In genomic region chr1:228166170-228166936, GRCh38 we compare ENCODE assay signal across 2 cellular contexts.
TF ChIP-seq lines count a peak whose summit lies in the region.

No MANE protein-coding gene starts in this region.

TF ChIP-seq in IMR-90, 13 proteins besides CTCF, POLR2A, EP300 and RAD21:
- TF ChIP-seq BHLHE40 (IDR thresholded peaks at IDR 0.05; ENCODE audit: low read depth, low read length), result no peak
- TF ChIP-seq MAFK (IDR thresholded peaks at IDR 0.05; ENCODE audit: low read depth, low read length), result no peak
- TF ChIP-seq SMC3 (IDR thresholded peaks at IDR 0.05; ENCODE audit: low read depth, low read length), result no peak; the same call in 1 of the 2 replicates
- TF ChIP-seq CHD1 (IDR thresholded peaks at IDR 0.05; ENCODE audit: low read depth, low read length), result no peak; the same call in 1 of the 2 replicates
- TF ChIP-seq USF2 (IDR thresholded peaks at IDR 0.05; ENCODE audit: low read depth, low read length), result peak; percentile 68
- no peak for TF ChIP-seq MXI1 (IDR thresholded peaks at IDR 0.05; ENCODE audit: borderline replicate concordance, low read depth, low read length)
- TF ChIP-seq CEBPB (IDR thresholded peaks at IDR 0.05; ENCODE audit: low read depth, low read length), result no peak
- TF ChIP-seq MAZ (IDR thresholded peaks at IDR 0.05; ENCODE audit: borderline replicate concordance, low read depth, low read length), result no peak
- no peak for TF ChIP-seq ELK1 (IDR thresholded peaks at IDR 0.05; ENCODE audit: borderline replicate concordance, low read depth, low read length)
- TF ChIP-seq RCOR1 (IDR thresholded peaks at IDR 0.05; ENCODE audit: insufficient replicate concordance, low read length), result no peak
- TF ChIP-seq NFE2L2 (IDR thresholded peaks at IDR 0.05; ENCODE audit: low read depth, low read length), result peak; percentile 21; the same call in 1 of the 2 replicates
- no peak for TF ChIP-seq RFX5 (IDR thresholded peaks at IDR 0.05; ENCODE audit: low read depth, low read length)
- peak; percentile 32; the same call in 1 of the 2 replicates for TF ChIP-seq FOS (IDR thresholded peaks at IDR 0.05; ENCODE audit: low read depth, low read length)

TF ChIP-seq in GM12878, 131 proteins besides CTCF, POLR2A, EP300 and RAD21 (continues in another document):
- peak; percentile 39; the same call in 1 of the 2 replicates for TF ChIP-seq SMC3 (IDR thresholded peaks at IDR 0.05; ENCODE audit: borderline replicate concordance, low read length)
- no peak for TF ChIP-seq TCF3 (IDR thresholded peaks at IDR 0.05; ENCODE audit: borderline replicate concordance, insufficient read depth, low read depth, low read length)
- no peak; a peak in 1 of 3 replicates for TF ChIP-seq EGR1 (IDR thresholded peaks at IDR 0.05; ENCODE audit: borderline replicate concordance in 1 of 2, low read depth in 2 of 2, low read length in 2 of 2)
- TF ChIP-seq CHD1 (IDR thresholded peaks at IDR 0.05; ENCODE audit: low read depth, low read length), result peak; percentile 21; the same call in 1 of the 2 replicates
- TF ChIP-seq SMAD1 (IDR thresholded peaks at IDR 0.05; ENCODE audit: low read depth, partially characterized antibody), result no peak
- TF ChIP-seq CUX1 (IDR thresholded peaks at IDR 0.05; ENCODE audit: insufficient replicate concordance, low read depth, low read length), result no peak
- no peak for TF ChIP-seq TCF12 (IDR thresholded peaks at IDR 0.05; ENCODE audit: low read depth, low read length)
- TF ChIP-seq ZBTB4 (CRISPR knock-in tag; IDR thresholded peaks at IDR 0.05), result no peak
- TF ChIP-seq ZNF274 (IDR thresholded peaks at IDR 0.05; ENCODE audit: insufficient read depth, insufficient read length), result no peak
- TF ChIP-seq TCF7 (IDR thresholded peaks at IDR 0.05; ENCODE audit: borderline replicate concordance), result no peak
- no peak for TF ChIP-seq RELB (IDR thresholded peaks at IDR 0.05; ENCODE audit: low read depth)
- TF ChIP-seq ELK1 (IDR thresholded peaks at IDR 0.05; ENCODE audit: low read depth, low read length), result 0 out of 2 replicates have a peak, but pooled peaks have one; percentile 4
- TF ChIP-seq CBX3 (IDR thresholded peaks at IDR 0.05; ENCODE audit: borderline replicate concordance, low read depth), result no peak
- TF ChIP-seq RUNX3 (IDR thresholded peaks at IDR 0.05; ENCODE audit: low read length), result 0 out of 2 replicates have a peak, but pooled peaks have one; percentile 36
- no peak for TF ChIP-seq MEF2B (IDR thresholded peaks at IDR 0.05; ENCODE audit: partially characterized antibody, poor library complexity, severe bottlenecking)
- TF ChIP-seq ETV6 (conservative IDR thresholded peaks at IDR 0.05 in 1 of 2, IDR thresholded peaks at IDR 0.05 in 1 of 2; ENCODE audit: borderline replicate concordance in 1 of 2, low read depth in 1 of 2), result no peak
- no peak for TF ChIP-seq ATF2 (IDR thresholded peaks at IDR 0.05; ENCODE audit: low read length)
- TF ChIP-seq CREM (IDR thresholded peaks at IDR 0.05; ENCODE audit: low read depth), result no peak
- no peak for TF ChIP-seq ZBTB11 (CRISPR knock-in tag; IDR thresholded peaks at IDR 0.05)
- no peak for TF ChIP-seq RFX5 (IDR thresholded peaks at IDR 0.05; ENCODE audit: low read depth, low read length)
- no peak for TF ChIP-seq ZZZ3 (IDR thresholded peaks at IDR 0.05; ENCODE audit: control insufficient read depth, insufficient read length, low read depth)
- TF ChIP-seq HCFC1 (IDR thresholded peaks at IDR 0.05; ENCODE audit: low read length), result no peak
- no peak for TF ChIP-seq FOS (IDR thresholded peaks at IDR 0.05; ENCODE audit: borderline replicate concordance, extremely low read depth, insufficient read length)
- no peak for TF ChIP-seq IKZF1 (conservative IDR thresholded peaks at IDR 0.05)
- no peak for TF ChIP-seq MXI1 (IDR thresholded peaks at IDR 0.05; ENCODE audit: low read depth, low read length)
- no peak for TF ChIP-seq HDAC6 (IDR thresholded peaks at IDR 0.05; ENCODE audit: unreplicated experiment)
- TF ChIP-seq RB1 (IDR thresholded peaks at IDR 0.05; ENCODE audit: borderline replicate concordance), result no peak
- no peak for TF ChIP-seq IRF3 (IDR thresholded peaks at IDR 0.05)
- TF ChIP-seq CHD2 (IDR thresholded peaks at IDR 0.05; ENCODE audit: borderline replicate concordance, low read depth, low read length), result no peak
- TF ChIP-seq RBBP5 (conservative IDR thresholded peaks at IDR 0.05), result no peak
- no peak for TF ChIP-seq TAF1 (IDR thresholded peaks at IDR 0.05; ENCODE audit: borderline replicate concordance, low read depth, low read length)
- no peak for TF ChIP-seq JUNB (IDR thresholded peaks at IDR 0.05)
